ENCODE assay signal across 1 cellular context in the genomic region with DNA sequence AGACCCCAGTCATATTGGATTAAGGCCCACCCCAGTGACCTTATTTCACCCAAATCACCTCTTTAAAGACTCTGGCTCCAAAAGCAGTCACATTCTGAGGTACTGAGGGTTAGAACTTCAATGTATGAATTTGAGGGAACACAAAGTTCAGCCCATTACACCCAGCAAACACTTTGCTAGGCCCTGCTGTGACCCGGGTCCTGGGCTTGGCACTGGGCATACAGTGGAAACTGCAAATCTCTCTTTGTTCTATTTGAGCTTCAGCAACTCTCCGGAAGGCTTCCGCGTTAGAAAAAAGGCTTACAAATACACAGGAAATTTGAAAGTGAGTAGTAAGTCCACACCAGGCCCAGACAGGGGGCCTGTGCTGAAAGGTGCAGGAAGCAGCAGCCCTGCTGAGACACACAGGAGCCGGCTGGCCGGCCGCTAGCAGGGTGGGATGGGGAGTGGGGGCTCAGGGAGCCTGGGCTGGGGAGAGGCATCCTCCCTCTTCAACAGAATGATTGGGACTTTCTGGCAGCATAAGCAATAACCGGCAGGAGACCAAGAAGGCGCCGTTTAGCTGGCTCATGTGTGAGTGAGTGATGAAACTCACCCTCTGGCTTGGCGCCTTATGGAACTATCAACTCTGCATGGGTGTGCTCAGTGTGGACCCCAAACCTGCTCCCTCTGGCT.
TF ChIP-seq lines count a peak whose summit lies in the region.

No MANE protein-coding gene starts in this region.

TF ChIP-seq in GM23338, 12 proteins besides CTCF, POLR2A, EP300 and RAD21 (continued from another document):
- TF ChIP-seq JUNB (IDR thresholded peaks at IDR 0.05; ENCODE audit: unreplicated experiment), result no peak
- TF ChIP-seq CREB1 (CRISPR knock-in tag; IDR thresholded peaks at IDR 0.05; ENCODE audit: low read depth), result no peak
- no peak for TF ChIP-seq EZH2 (IDR thresholded peaks at IDR 0.05; ENCODE audit: low read depth, unreplicated experiment)
